ENCODE assay signal across 16 cellular contexts in genomic region chr13:49739498-49740187, GRCh38. TPM values are rescaled to one million over a fixed set of nuclear protein-coding genes. Genes with fewer than 3 reads are reported as not detected.
DNase-seq lines count a peak whose midpoint lies in the region; ATAC-seq and TF ChIP-seq lines count a peak whose summit lies in the region.
"Had no signal": no experiment of that assay in that cellular context is flagged by ENCODE, and none has a peak within 500 bp of the region (broad histone marks: within the 10 kb centered on the region; RNA-seq: fewer than 3 reads in every experiment).

No MANE protein-coding gene starts in this region.

- TF ChIP-seq CTCF in WTC11 (IDR thresholded peaks at IDR 0.05) (no peak), progenitor cell of endocrine pancreas (IDR thresholded peaks at IDR 0.05; ENCODE audit: unreplicated experiment) (no peak), gastrocnemius medialis (IDR thresholded peaks at IDR 0.05 in 4 of 5, conservative IDR thresholded peaks at IDR 0.05 in 1 of 5) (no peak)

- H3K27ac Mint-ChIP-seq in WTC11: peak overlapping the region; percentile 85; the same call in 1 of the 2 replicates
- H3K27ac Mint-ChIP-seq in progenitor cell of endocrine pancreas: peak overlapping the region; percentile 39

- no peak overlapping the region for H3K4me3 ChIP-seq in gastrocnemius medialis
- H3K4me3 ChIP-seq: A549, GM23338 had no signal

- in situ Hi-C loops in gastrocnemius medialis (cut with MboI; ENCODE audit: low sequenced_read_pairs in 4 of 4): no loop called here

- no peak for ATAC-seq in WTC11
- peak; percentile 38 for ATAC-seq in left lobe of liver
- no peak for ATAC-seq in GM18873 (IDR thresholded peaks at IDR 0.05; ENCODE audit: low FRiP score, unreplicated experiment)
- ATAC-seq in HG02798 (IDR thresholded peaks at IDR 0.05; ENCODE audit: poor library complexity, unreplicated experiment): no peak
- no peak for ATAC-seq in gastrocnemius medialis
- ATAC-seq: A549, GM23338 had no signal

- intact Hi-C loops in gastrocnemius medialis (cut with DNase I; ENCODE audit: low total_unique reads): loop anchor here (10.0 kb wide), 1 partner anchor 105 kb away; no protein-coding TSS in a partner anchor

- no peaks in the 10 kb centered on the region for H3K4me1 ChIP-seq in gastrocnemius medialis

- TF ChIP-seq POLR2A in gastrocnemius medialis (IDR thresholded peaks at IDR 0.05): no peak

- H3K27ac ChIP-seq in gastrocnemius medialis: no peak overlapping the region
- H3K27ac ChIP-seq: A549, C4-2B had no signal

- DNase-seq in DMS53 treated with DMSO at 0.1 percent for 48 hours (lab: John Stamatoyannopoulos, UW; ENCODE audit: unreplicated experiment) (peak; percentile 42), WTC11 (ENCODE audit: low spot score) (no peak), left lobe of liver (ENCODE audit: low spot score) (no peak), progenitor cell of endocrine pancreas (ENCODE audit: low spot score, unreplicated experiment) (no peak), gastrocnemius medialis (no peak), NCI-H524 (lab: John Stamatoyannopoulos, UW) (no peak)
- DNase-seq: BE2C; CD4-positive, alpha-beta memory T cell; DMS153; H7 had no signal

- H3K9me3 ChIP-seq in gastrocnemius medialis: no peaks in the 10 kb centered on the region
- H3K9me3 ChIP-seq: A549, BE2C had no signal

- no peak overlapping the region for H3K4me3 Mint-ChIP-seq in WTC11
- no peak overlapping the region for H3K4me3 Mint-ChIP-seq in progenitor cell of endocrine pancreas (ENCODE audit: low read depth)
- H3K4me3 Mint-ChIP-seq: CD4-positive, alpha-beta memory T cell; GM23338; IgD-negative memory B cell had no signal

- H3K9me3 Mint-ChIP-seq in WTC11 (no peaks in the 10 kb centered on the region), progenitor cell of endocrine pancreas (ENCODE audit: low read depth) (no peaks in the 10 kb centered on the region)
- H3K9me3 Mint-ChIP-seq: CD4-positive, alpha-beta memory T cell; GM23338; IgD-negative memory B cell had no signal

- H3K27me3 Mint-ChIP-seq in WTC11 (ENCODE audit: low read depth) (no peaks in the 10 kb centered on the region), progenitor cell of endocrine pancreas (no peaks in the 10 kb centered on the region)
- H3K27me3 Mint-ChIP-seq: CD4-positive, alpha-beta memory T cell; IgD-negative memory B cell had no signal

- POLR2A ChIA-PET in WTC11 (lab: Charles Lee): no interaction called here

- H3K4me1 Mint-ChIP-seq in WTC11 (no peaks in the 10 kb centered on the region), progenitor cell of endocrine pancreas (ENCODE audit: low read depth) (peaks cover 26% of the 10 kb centered on the region)
- H3K4me1 Mint-ChIP-seq: GM23338 had no signal

- H3K36me3 Mint-ChIP-seq in WTC11 (peaks cover 9% of the 10 kb centered on the region), progenitor cell of endocrine pancreas (ENCODE audit: insufficient read depth) (peaks cover 18% of the 10 kb centered on the region)

- peaks cover 0 to 9% of the 10 kb centered on the region in 2 donors for H3K36me3 ChIP-seq in gastrocnemius medialis

- CTCF ChIA-PET in WTC11 (lab: Charles Lee): no interaction called here

- no peaks in the 10 kb centered on the region for H3K27me3 ChIP-seq in gastrocnemius medialis
- H3K27me3 ChIP-seq: BE2C had no signal

TF ChIP-seq in WTC11, 78 proteins besides CTCF, POLR2A, EP300 and RAD21 (continues in another document):
- no peak for TF ChIP-seq KAT7 (CRISPR knock-in tag; IDR thresholded peaks at IDR 0.05; ENCODE audit: borderline replicate concordance)
- TF ChIP-seq ZNF532 (CRISPR knock-in tag; IDR thresholded peaks at IDR 0.05; ENCODE audit: borderline replicate concordance): no peak
- no peak for TF ChIP-seq USF2 (CRISPR knock-in tag; IDR thresholded peaks at IDR 0.05)
- TF ChIP-seq ESRRA (CRISPR knock-in tag; IDR thresholded peaks at IDR 0.05; ENCODE audit: borderline replicate concordance): no peak
- TF ChIP-seq ATF2 (CRISPR knock-in tag; IDR thresholded peaks at IDR 0.05; ENCODE audit: borderline replicate concordance, low read depth): no peak
- no peak for TF ChIP-seq SP1 (CRISPR knock-in tag; conservative IDR thresholded peaks at IDR 0.05)
- TF ChIP-seq ELF4 (CRISPR knock-in tag; IDR thresholded peaks at IDR 0.05; ENCODE audit: low read depth): no peak
- TF ChIP-seq ZNF512 (CRISPR knock-in tag; IDR thresholded peaks at IDR 0.05; ENCODE audit: borderline replicate concordance): no peak
- TF ChIP-seq MXD4 (CRISPR knock-in tag; IDR thresholded peaks at IDR 0.05; ENCODE audit: borderline replicate concordance): no peak
- TF ChIP-seq TCF7 (CRISPR knock-in tag; IDR thresholded peaks at IDR 0.05; ENCODE audit: low read depth): no peak

RNA-seq across cellular contexts. Expression of gene EBPL, which starts 48.4 kb away (rescaled TPM):
- 92.5 to 137 TPM (median 126 TPM) in 3 replicates for total RNA-seq in WTC11 (2021)
- 62.5 TPM for total RNA-seq in left lobe of liver
- total RNA-seq in progenitor cell of endocrine pancreas: 53.9 and 61.9 TPM in 2 replicates
- 10 to 100 TPM in 1 of 4 donors, 1 to 10 TPM in 3; 3.8 to 11.0 (median 8.8) TPM for total RNA-seq in gastrocnemius medialis

RNA-seq across cellular contexts. Expression of gene KPNA3, which starts 52.8 kb away (rescaled TPM):
- total RNA-seq in WTC11 (2021) (44.2 to 47.6 TPM (median 44.4 TPM) in 3 replicates), left lobe of liver (14.8 TPM), progenitor cell of endocrine pancreas (56.3 and 57.3 TPM in 2 replicates), gastrocnemius medialis (100 to 1,000 TPM in 2 of 4 donors, 10 to 100 TPM in 2; 73.3 to 154 (median 113) TPM)
